In the genomic region with DNA sequence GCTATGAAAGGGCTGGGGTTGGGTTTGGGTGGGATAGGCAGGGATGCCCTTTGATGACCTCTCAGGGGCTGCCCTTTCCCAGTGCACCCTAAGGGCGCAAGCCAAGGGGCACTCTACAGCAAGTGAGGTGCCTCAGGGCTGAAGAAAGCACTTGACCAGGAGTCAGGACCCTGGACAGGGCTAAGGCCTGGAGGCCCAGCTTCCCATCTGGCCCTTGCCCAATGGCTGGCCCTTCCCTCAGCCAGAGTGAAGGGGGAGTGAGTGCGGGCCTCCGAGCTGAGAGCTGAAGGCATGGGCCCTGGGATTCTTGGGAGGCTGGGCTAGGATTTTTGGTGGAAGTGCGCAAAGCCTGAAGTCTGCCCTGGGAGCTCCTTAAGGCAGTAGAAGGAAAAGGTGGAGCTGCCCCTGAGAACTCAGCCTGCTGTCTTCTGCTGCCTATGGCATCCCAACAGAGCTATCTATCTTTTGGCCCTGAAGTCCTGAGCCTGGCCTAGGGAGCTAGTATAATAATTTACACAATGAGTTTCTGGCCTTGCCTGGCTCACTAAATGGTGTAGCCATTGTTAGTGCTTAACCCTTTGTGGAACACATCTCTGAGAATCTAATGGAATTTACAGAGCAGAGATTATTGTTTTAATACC, we compare ENCODE assay signal across 9 cellular contexts. TPM values are rescaled to one million over a fixed set of nuclear protein-coding genes. Genes with fewer than 3 reads are reported as not detected.
A peak's percentile ranks its signal among the peaks of the same experiment; 100 is the strongest.
DNase-seq lines count a peak whose midpoint lies in the region; ATAC-seq and TF ChIP-seq lines count a peak whose summit lies in the region.
"Had no signal": no experiment of that assay in that cellular context is flagged by ENCODE, and none has a peak within 500 bp of the region (broad histone marks: within the 10 kb centered on the region; RNA-seq: fewer than 3 reads in every experiment).

No MANE protein-coding gene starts in this region.

- H3K27me3 Mint-ChIP-seq in CD4-positive, CD25-positive, alpha-beta regulatory T cell, result no peaks in the 10 kb centered on the region
- H3K27me3 Mint-ChIP-seq in chondrocyte (ENCODE audit: low read depth), result no peaks in the 10 kb centered on the region

- H3K27ac ChIP-seq in CD4-positive, CD25-positive, alpha-beta regulatory T cell (ENCODE audit: insufficient read depth, low read length, poor library complexity, severe bottlenecking), result peak overlapping the region; percentile 59
- H3K27ac ChIP-seq in HCT116 (ENCODE audit: low read depth, low read length), result no peak overlapping the region
- H3K27ac ChIP-seq: parathyroid adenoma had no signal

- CTCF ChIA-PET in HCT116 (lab: Charles Lee), result interaction anchor here (1.7 kb wide), 1 partner anchor 46 kb away, joined by 5 read pairs; no protein-coding TSS in a partner anchor

- H3K4me1 ChIP-seq in CD4-positive, CD25-positive, alpha-beta regulatory T cell (ENCODE audit: control insufficient read depth, insufficient read depth, low read length, poor library complexity, severe bottlenecking), result peaks cover 51% of the 10 kb centered on the region
- no peaks in the 10 kb centered on the region for H3K4me1 ChIP-seq in HCT116 (ENCODE audit: control insufficient read depth in 1 of 2, insufficient read depth in 2 of 2, low read length in 2 of 2)
- H3K4me1 ChIP-seq: parathyroid adenoma had no signal

- DNase-seq in CD4-positive, CD25-positive, alpha-beta regulatory T cell, result no peak
- DNase-seq in HCT116 (ENCODE audit: low read depth, low spot score) (no peak), astrocyte of the cerebellum (ENCODE audit: low read depth) (peak; percentile 49), lung microvascular endothelial cell (ENCODE audit: low read depth in 2 of 2) (peak; percentile 60 to 63), ureter (ENCODE audit: low spot score) (no peak), omental fat pad (ENCODE audit: low spot score) (no peak), chondrocyte (ENCODE audit: low spot score) (no peak)

- TF ChIP-seq CTCF in HCT116 (IDR thresholded peaks at IDR 0.05 in 2 of 3, conservative IDR thresholded peaks at IDR 0.05 in 1 of 3; ENCODE audit: borderline replicate concordance in 1 of 3, insufficient read depth in 1 of 3, low read depth in 2 of 3, low read length in 2 of 3) (no peak), astrocyte of the cerebellum (IDR thresholded peaks at IDR 0.05; ENCODE audit: low read depth, low read length, missing control alignments) (no peak), omental fat pad (IDR thresholded peaks at IDR 0.05) (no peak), chondrocyte (IDR thresholded peaks at IDR 0.05) (no peak)

- no peaks in the 10 kb centered on the region for H3K27me3 ChIP-seq in CD4-positive, CD25-positive, alpha-beta regulatory T cell (ENCODE audit: control insufficient read depth, insufficient read depth, low read length)
- H3K27me3 ChIP-seq in HCT116 (ENCODE audit: insufficient read depth, low read length), result no peaks in the 10 kb centered on the region

- H3K79me2 ChIP-seq in HCT116 (ENCODE audit: insufficient read depth, low read length), result no peaks in the 10 kb centered on the region

- no peak overlapping the region for H3K4me3 ChIP-seq in CD4-positive, CD25-positive, alpha-beta regulatory T cell (ENCODE audit: low read depth, low read length)
- H3K4me3 ChIP-seq in HCT116 (replicated peaks in 1 of 2; ENCODE audit: low read depth in 1 of 2, low read length in 2 of 2) (no peak overlapping the region), astrocyte of the cerebellum (ENCODE audit: low read depth, low read length) (no peak overlapping the region)

- no TSS peak for BruUV-seq in HCT116 (replicated peaks; lab: Mats Ljungman, UMichigan)

- no peak overlapping the region for H2AFZ ChIP-seq in HCT116 (ENCODE audit: low read depth, low read length, poor library complexity, severe bottlenecking)
- H2AFZ ChIP-seq: parathyroid adenoma had no signal

- H3K9ac ChIP-seq in HCT116 (ENCODE audit: low read length), result no peak overlapping the region
- H3K9ac ChIP-seq: parathyroid adenoma had no signal

- H3K9me2 ChIP-seq in HCT116 (ENCODE audit: insufficient read depth), result no peaks in the 10 kb centered on the region

- H3K4me3 Mint-ChIP-seq in CD4-positive, CD25-positive, alpha-beta regulatory T cell, result peak overlapping the region in 1 of 4 donors; percentile 23
- no peak overlapping the region for H3K4me3 Mint-ChIP-seq in chondrocyte (ENCODE audit: unreplicated experiment)

- H3K4me2 ChIP-seq in HCT116 (ENCODE audit: low read length), result no peak overlapping the region

- no peak for TF ChIP-seq RAD21 in HCT116 (IDR thresholded peaks at IDR 0.05; ENCODE audit: low read depth)

- POLR2A ChIA-PET in HCT116 (lab: Charles Lee), result no interaction called here

- RAD21 ChIA-PET in HCT116 (lab: Charles Lee; ENCODE audit: low non-redundant PET in 1 of 2, low total read pairs in 2 of 2, uncharacterized antibody in 2 of 2, unreplicated experiment in 2 of 2), result no interaction called here

- peaks cover 66% of the 10 kb centered on the region for H3K36me3 ChIP-seq in CD4-positive, CD25-positive, alpha-beta regulatory T cell (ENCODE audit: control insufficient read depth, insufficient read depth, low read length)
- H3K36me3 ChIP-seq in HCT116 (ENCODE audit: control insufficient read depth in 1 of 2, insufficient read depth in 2 of 2, low read length in 2 of 2), result peaks cover 2 to 12% of the 10 kb centered on the region in 2 experiments; a peak in 3 of 4 replicates

- H3K9me3 Mint-ChIP-seq in CD4-positive, CD25-positive, alpha-beta regulatory T cell, result no peaks in the 10 kb centered on the region
- H3K9me3 Mint-ChIP-seq in chondrocyte (ENCODE audit: low read depth), result no peaks in the 10 kb centered on the region

- intact Hi-C loops in HCT116 (cut with micrococcal nuclease), result no loop called here

- in situ Hi-C loops in astrocyte of the cerebellum (cut with HindIII; ENCODE audit: low sequenced_read_pairs), result no loop called here

- H3K27ac Mint-ChIP-seq in CD4-positive, CD25-positive, alpha-beta regulatory T cell, result peak overlapping the region in 1 of 3 donors; percentile 96
- H3K27ac Mint-ChIP-seq in chondrocyte (ENCODE audit: unreplicated experiment), result no peak overlapping the region

- ATAC-seq in CD4-positive, CD25-positive, alpha-beta regulatory T cell (ENCODE audit: low read depth in 2 of 2), result no peak
- ATAC-seq in HCT116, result no peak
- no peak for ATAC-seq in GM18517 (IDR thresholded peaks at IDR 0.05; ENCODE audit: unreplicated experiment)
- no peak for ATAC-seq in omental fat pad (ENCODE audit: low FRiP score)

- no peaks in the 10 kb centered on the region for H4K20me1 ChIP-seq in HCT116 (ENCODE audit: insufficient read depth)

- peaks cover 20% of the 10 kb centered on the region for H3K36me3 Mint-ChIP-seq in CD4-positive, CD25-positive, alpha-beta regulatory T cell
- H3K36me3 Mint-ChIP-seq in chondrocyte (ENCODE audit: low read depth), result peaks cover 15% of the 10 kb centered on the region

- TF ChIP-seq POLR2A in HCT116 (IDR thresholded peaks at IDR 0.05; ENCODE audit: borderline replicate concordance, extremely low read depth, insufficient read depth, insufficient read length), result no peak

- H3K4me1 Mint-ChIP-seq in CD4-positive, CD25-positive, alpha-beta regulatory T cell, result peaks cover 10 to 69% (median 36%) of the 10 kb centered on the region in 4 donors
- no peaks in the 10 kb centered on the region for H3K4me1 Mint-ChIP-seq in chondrocyte (ENCODE audit: low read depth)

- H3K9me3 ChIP-seq in CD4-positive, CD25-positive, alpha-beta regulatory T cell (ENCODE audit: control insufficient read depth in 2 of 2, low read length in 2 of 2), result no peaks in the 10 kb centered on the region
- H3K9me3 ChIP-seq in HCT116 (ENCODE audit: control insufficient read depth in 1 of 2, insufficient read depth in 1 of 2, low read depth in 1 of 2, low read length in 2 of 2), result no peaks in the 10 kb centered on the region

TF ChIP-seq in HCT116, 20 proteins besides CTCF, POLR2A, EP300 and RAD21:
- TF ChIP-seq, protein P1, sequence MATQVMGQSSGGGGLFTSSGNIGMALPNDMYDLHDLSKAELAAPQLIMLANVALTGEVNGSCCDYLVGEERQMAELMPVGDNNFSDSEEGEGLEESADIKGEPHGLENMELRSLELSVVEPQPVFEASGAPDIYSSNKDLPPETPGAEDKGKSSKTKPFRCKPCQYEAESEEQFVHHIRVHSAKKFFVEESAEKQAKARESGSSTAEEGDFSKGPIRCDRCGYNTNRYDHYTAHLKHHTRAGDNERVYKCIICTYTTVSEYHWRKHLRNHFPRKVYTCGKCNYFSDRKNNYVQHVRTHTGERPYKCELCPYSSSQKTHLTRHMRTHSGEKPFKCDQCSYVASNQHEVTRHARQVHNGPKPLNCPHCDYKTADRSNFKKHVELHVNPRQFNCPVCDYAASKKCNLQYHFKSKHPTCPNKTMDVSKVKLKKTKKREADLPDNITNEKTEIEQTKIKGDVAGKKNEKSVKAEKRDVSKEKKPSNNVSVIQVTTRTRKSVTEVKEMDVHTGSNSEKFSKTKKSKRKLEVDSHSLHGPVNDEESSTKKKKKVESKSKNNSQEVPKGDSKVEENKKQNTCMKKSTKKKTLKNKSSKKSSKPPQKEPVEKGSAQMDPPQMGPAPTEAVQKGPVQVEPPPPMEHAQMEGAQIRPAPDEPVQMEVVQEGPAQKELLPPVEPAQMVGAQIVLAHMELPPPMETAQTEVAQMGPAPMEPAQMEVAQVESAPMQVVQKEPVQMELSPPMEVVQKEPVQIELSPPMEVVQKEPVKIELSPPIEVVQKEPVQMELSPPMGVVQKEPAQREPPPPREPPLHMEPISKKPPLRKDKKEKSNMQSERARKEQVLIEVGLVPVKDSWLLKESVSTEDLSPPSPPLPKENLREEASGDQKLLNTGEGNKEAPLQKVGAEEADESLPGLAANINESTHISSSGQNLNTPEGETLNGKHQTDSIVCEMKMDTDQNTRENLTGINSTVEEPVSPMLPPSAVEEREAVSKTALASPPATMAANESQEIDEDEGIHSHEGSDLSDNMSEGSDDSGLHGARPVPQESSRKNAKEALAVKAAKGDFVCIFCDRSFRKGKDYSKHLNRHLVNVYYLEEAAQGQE (IDR thresholded peaks at IDR 0.05; ENCODE audit: low read depth), result peak; percentile 70
- TF ChIP-seq JUND (IDR thresholded peaks at IDR 0.05), result no peak

RNA-seq across cellular contexts. Expression of gene JADE2, which starts 16.4 kb away (rescaled TPM):
- 162 TPM for total RNA-seq in CD4-positive, CD25-positive, alpha-beta regulatory T cell
- 10 to 100 TPM; 19.2 to 31.7 (median 22.7) TPM for polyA plus RNA-seq in CD4-positive, CD25-positive, alpha-beta regulatory T cell
- total RNA-seq in HCT116 (2021; ENCODE audit: unreplicated experiment) (39.9 TPM), lung microvascular endothelial cell (11.8 and 17.5 TPM in 2 replicates), ureter (68.7 TPM), omental fat pad (10 to 100 TPM; 17.8 to 72.7 (median 33.8) TPM), chondrocyte (16.3 to 17.6 TPM (median 16.8 TPM) in 3 replicates)
- polyA plus RNA-seq in HCT116 (2012), result 21.7 and 23.3 TPM in 2 replicates

Comparison
In these comparisons a context has a peak if more than half of its experiments do, and no peak if none do; other contexts are left out.
1. DNase-seq: peak in astrocyte of the cerebellum (single experiment) and lung microvascular endothelial cell (2 of 2); none in CD4-positive, CD25-positive, alpha-beta regulatory T cell (0 of 3), HCT116 (single experiment), ureter (single experiment), omental fat pad (single experiment) and chondrocyte (single experiment).